ENCODE assay signal across 2 cellular contexts in the genomic region with DNA sequence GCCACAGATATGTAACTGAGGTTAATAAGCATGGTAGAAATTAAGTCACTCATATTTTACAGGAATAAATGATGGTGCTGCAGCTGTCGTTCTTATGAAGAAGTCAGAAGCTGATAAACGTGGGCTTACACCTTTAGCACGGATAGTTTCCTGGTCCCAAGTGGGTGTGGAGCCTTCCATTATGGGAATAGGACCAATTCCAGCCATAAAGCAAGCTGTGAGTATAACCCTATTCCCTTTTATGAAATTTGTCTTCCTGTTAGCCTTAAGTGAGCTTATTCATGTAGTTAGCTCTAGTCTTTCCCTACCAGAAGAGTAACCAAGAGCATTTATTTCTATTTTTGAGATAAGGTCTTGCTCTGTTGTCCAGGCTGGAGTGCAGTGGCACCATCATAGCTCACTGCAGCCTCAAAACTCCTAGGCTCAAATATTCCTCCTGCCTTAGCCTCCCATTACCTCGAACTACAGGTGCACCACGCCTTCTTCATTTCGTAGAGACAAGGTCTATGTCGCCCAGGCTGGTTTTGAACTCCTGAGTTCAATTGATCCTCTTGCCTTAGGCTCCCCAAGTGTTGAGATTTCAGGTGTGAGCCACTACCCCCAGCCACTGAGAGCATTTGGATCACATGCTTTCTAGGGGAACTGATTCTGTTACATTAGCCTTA.
TF ChIP-seq lines count a peak whose summit lies in the region.

No MANE protein-coding gene starts in this region.

TF ChIP-seq in HepG2, 621 proteins besides CTCF, POLR2A, EP300 and RAD21:
- peak; percentile 58 for TF ChIP-seq POLR2G (IDR thresholded peaks at IDR 0.05; ENCODE audit: low read depth, low read length)
- 0 out of 2 replicates have a peak, but pooled peaks have one; percentile 20 for TF ChIP-seq HOXA9 (CRISPR knock-in tag; IDR thresholded peaks at IDR 0.05; ENCODE audit: borderline replicate concordance)
- TF ChIP-seq SCMH1 (CRISPR knock-in tag; IDR thresholded peaks at IDR 0.05; ENCODE audit: borderline replicate concordance), result no peak
- no peak for TF ChIP-seq MED1 (CRISPR knock-in tag; IDR thresholded peaks at IDR 0.05)
- TF ChIP-seq ZNF780A (CRISPR knock-in tag; IDR thresholded peaks at IDR 0.05), result 0 out of 2 replicates have a peak, but pooled peaks have one; percentile 27
- 0 out of 2 replicates have a peak, but pooled peaks have one; percentile 36 for TF ChIP-seq HOXA7 (CRISPR knock-in tag; IDR thresholded peaks at IDR 0.05)
- no peak for TF ChIP-seq ZNF777 (CRISPR knock-in tag; IDR thresholded peaks at IDR 0.05)
- TF ChIP-seq, protein P1, sequence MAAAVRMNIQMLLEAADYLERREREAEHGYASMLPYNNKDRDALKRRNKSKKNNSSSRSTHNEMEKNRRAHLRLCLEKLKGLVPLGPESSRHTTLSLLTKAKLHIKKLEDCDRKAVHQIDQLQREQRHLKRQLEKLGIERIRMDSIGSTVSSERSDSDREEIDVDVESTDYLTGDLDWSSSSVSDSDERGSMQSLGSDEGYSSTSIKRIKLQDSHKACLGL (CRISPR knock-in tag; IDR thresholded peaks at IDR 0.05), result no peak
- peak; percentile 59; the same call in 1 of the 2 replicates for TF ChIP-seq ZNF121 (CRISPR knock-in tag; IDR thresholded peaks at IDR 0.05)
- peak; percentile 16; the same call in 1 of the 2 replicates for TF ChIP-seq JUNB (CRISPR knock-in tag; IDR thresholded peaks at IDR 0.05; ENCODE audit: borderline replicate concordance)
- TF ChIP-seq RBM22 (optimal IDR thresholded peaks at IDR 0.05; ENCODE audit: low read length), result peak; percentile 47

TF ChIP-seq in WTC11, 78 proteins besides CTCF, POLR2A, EP300 and RAD21:
- TF ChIP-seq ZNF281 (CRISPR knock-in tag; IDR thresholded peaks at IDR 0.05) (no peak), EMX1 (CRISPR knock-in tag; IDR thresholded peaks at IDR 0.05) (peak; percentile 57; the same call in 1 of the 2 replicates)
TF ChIP-seq in WTC11: peak in this region for 1.
